8 cellular contexts compared by ENCODE assay signal in genomic region chr19:28140201-28140600, GRCh38.
"Had no signal": no experiment of that assay in that cellular context is flagged by ENCODE, and none has a peak within 500 bp of the region (broad histone marks: within the 10 kb centered on the region; RNA-seq: fewer than 3 reads in every experiment).

No MANE protein-coding gene starts in this region.

- H3K27ac ChIP-seq: HL-60 had no signal

- FAIRE-seq: H54, K562 had no signal

- ATAC-seq: K562 had no signal

- H3K4me3 ChIP-seq: K562 had no signal

- DNase-seq: GOT3, H9, HCEC 1CT, IMR-90, KG1 had no signal

- H3K4me3 Mint-ChIP-seq: H9 had no signal
